Comparison of ENCODE assay signal across 8 cellular contexts in the genomic region with DNA sequence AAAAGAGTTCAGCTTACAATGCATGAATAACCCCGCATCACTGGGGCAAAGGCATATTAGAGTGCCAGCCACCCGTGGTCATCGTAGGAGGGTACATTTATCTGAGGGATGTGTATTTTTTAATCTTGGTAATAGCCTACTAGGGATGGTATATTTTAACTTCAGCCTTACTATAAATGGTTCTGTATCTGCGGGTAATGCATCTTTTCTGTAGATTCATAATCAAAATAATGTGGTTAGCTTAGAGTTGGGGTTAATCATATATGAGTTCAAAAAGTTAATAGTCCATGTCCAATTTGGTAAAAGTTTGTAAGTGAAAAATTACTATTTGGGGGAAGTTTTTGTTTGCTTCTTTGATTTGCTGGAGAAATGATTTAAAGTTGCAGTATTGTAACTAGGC.
"Had no signal": no experiment of that assay in that cellular context is flagged by ENCODE, and none has a peak within 500 bp of the region (broad histone marks: within the 10 kb centered on the region; RNA-seq: fewer than 3 reads in every experiment).

No MANE protein-coding gene starts in this region.

- ATAC-seq: HepG2, K562 had no signal

- H3K27ac ChIP-seq: HL-60, KMS-11 had no signal

- FAIRE-seq: HepG2, HTR-8/SVneo, K562 had no signal

- H3K4me3 ChIP-seq: K562 had no signal

- DNase-seq: IMR-90, KBM-7, KG1 had no signal
